In the genomic region with DNA sequence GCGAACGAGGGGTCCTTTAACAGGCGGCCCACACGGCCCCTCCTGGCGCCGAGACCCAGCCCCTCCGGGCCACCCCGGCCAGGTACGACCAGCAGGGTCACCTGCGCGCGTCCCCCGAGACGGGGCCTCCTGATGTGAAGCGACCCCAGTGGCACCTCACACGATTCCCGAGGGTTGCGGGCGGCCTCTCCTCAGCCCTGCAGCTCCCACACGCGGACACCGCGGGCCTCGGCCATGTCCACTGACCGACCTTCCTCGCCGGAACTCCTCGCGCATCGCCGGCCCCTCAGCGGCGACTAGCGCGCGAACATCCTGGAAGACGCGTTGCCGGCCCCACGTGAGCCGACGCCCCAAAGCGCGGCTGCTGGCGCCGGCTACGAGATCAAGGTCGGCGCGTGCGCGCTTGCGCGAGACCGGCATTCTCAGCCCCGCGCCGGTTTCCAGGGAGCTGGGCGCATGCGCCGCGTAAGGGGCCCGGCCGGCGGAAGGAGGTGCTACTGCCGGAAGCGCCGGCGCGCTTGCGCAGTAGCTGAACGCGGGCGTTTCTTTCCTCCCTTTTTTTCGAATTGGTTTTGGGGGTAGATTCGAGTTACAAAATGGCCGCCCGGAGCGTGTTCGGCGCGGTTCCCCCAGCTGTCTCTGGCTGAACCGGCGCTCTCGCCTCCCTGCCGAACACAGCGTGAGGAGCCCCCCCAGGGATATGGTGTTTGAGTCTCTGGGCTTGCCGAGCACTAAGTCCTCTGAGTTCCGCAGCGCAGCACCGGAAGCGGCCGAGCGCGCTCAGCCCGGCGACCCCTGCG, we compare ENCODE assay signal across 8 cellular contexts. TPM values are rescaled to one million over a fixed set of nuclear protein-coding genes. Genes with fewer than 3 reads are reported as not detected.
DNase-seq lines count a peak whose midpoint lies in the region; ATAC-seq lines count a peak whose summit lies in the region.

Gene NUP50, plus strand, starts transcription at position 509 of the 800 bp plus-strand sequence. CDS start 4,253 bp downstream, outside the sequence.

- peaks cover 29% of the 10 kb centered on the region for H3K36me3 ChIP-seq in BLaER1

- peak within 1 kb of the TSS; percentile 100 for H3K4me3 Mint-ChIP-seq in activated CD4-positive, alpha-beta T cell treated with anti-CD3 and anti-CD28 coated beads, Interleukin-2, amount 10 ng/mL, durations not matched to agents 24 days and 14 days

- peak within 1 kb of the TSS; percentile 98 for H3K4me2 ChIP-seq in BLaER1

- peak within 1 kb of the TSS; percentile 95 for H3K4me3 ChIP-seq in BLaER1

- H3K27me3 Mint-ChIP-seq in activated CD4-positive, alpha-beta T cell treated with anti-CD3 and anti-CD28 coated beads, Interleukin-2, amount 10 ng/mL, durations not matched to agents 24 days and 14 days: no peaks in the 10 kb centered on the region

- H3K27me3 ChIP-seq in BLaER1: no peaks in the 10 kb centered on the region

- peak within 1 kb of the TSS; percentile 96 for H3K9ac ChIP-seq in BLaER1

- H3K27ac ChIP-seq in BLaER1: peak within 1 kb of the TSS; percentile 96

- H3K27ac Mint-ChIP-seq in activated CD4-positive, alpha-beta T cell treated with anti-CD3 and anti-CD28 coated beads, Interleukin-2, amount 10 ng/mL, durations not matched to agents 24 days and 14 days: peak within 1 kb of the TSS; percentile 95

- no peaks in the 10 kb centered on the region for H3K9me3 ChIP-seq in BLaER1

- intact Hi-C loops in activated CD4-positive, alpha-beta T cell treated with anti-CD3 and anti-CD28 coated beads, Interleukin-2, amount 10 ng/mL, durations not matched to agents 24 days and 14 days (cut with micrococcal nuclease): no loop called here

- DNase-seq in GM19240 (ENCODE audit: insufficient read length, low spot score): peak; percentile 88
- peak; percentile 80 for DNase-seq in NCI-H526 treated with DMSO at 0.1 percent for 48 hours (lab: John Stamatoyannopoulos, UW)
- peak; percentile 99 for DNase-seq in activated CD4-positive, alpha-beta T cell treated with anti-CD3 and anti-CD28 coated beads, Interleukin-2, amount 10 ng/mL, durations not matched to agents 24 days and 14 days
- peak; percentile 44 for DNase-seq in cortex of kidney (lab: John Stamatoyannopoulos, UW)
- DNase-seq in left lobe of liver (ENCODE audit: low spot score): peak; percentile 97
- DNase-seq in stimulated activated CD4-positive, alpha-beta T cell treated with anti-CD3 and anti-CD28 coated beads, Interleukin-2, amount 100 ng/mL, for 4 hours (ENCODE audit: low read depth): peak; percentile 95

- peaks cover 40% of the 10 kb centered on the region for H4K20me1 ChIP-seq in BLaER1

- peaks cover 62% of the 10 kb centered on the region for H3K4me1 ChIP-seq in BLaER1

- peaks cover 45% of the 10 kb centered on the region for H3K36me3 Mint-ChIP-seq in activated CD4-positive, alpha-beta T cell treated with anti-CD3 and anti-CD28 coated beads, Interleukin-2, amount 10 ng/mL, durations not matched to agents 24 days and 14 days (ENCODE audit: low read depth)

- peaks cover 49% of the 10 kb centered on the region for H3K4me1 Mint-ChIP-seq in activated CD4-positive, alpha-beta T cell treated with anti-CD3 and anti-CD28 coated beads, Interleukin-2, amount 10 ng/mL, durations not matched to agents 24 days and 14 days

- H3K9me3 Mint-ChIP-seq in activated CD4-positive, alpha-beta T cell treated with anti-CD3 and anti-CD28 coated beads, Interleukin-2, amount 10 ng/mL, durations not matched to agents 24 days and 14 days: no peaks in the 10 kb centered on the region

- ATAC-seq in HG03460 (IDR thresholded peaks at IDR 0.05; ENCODE audit: unreplicated experiment) (peak; percentile 76), left lobe of liver (peak; percentile 79)

RNA-seq across cellular contexts. Expression of gene NUP50, which starts in this region (rescaled TPM):
- total RNA-seq in activated CD4-positive, alpha-beta T cell treated with anti-CD3 and anti-CD28 coated beads, Interleukin-2, amount 10 ng/mL, durations not matched to agents 24 days and 14 days: 167 and 168 TPM in 2 replicates
- total RNA-seq in left lobe of liver: 31.7 TPM

Comparison
In these comparisons a context has a peak if more than half of its experiments do, and no peak if none do; other contexts are left out.
1. Peak in every context shown above with its lines: DNase-seq, ATAC-seq, H3K4me3 ChIP-seq and H3K27ac ChIP-seq.
2. DNase-seq: peak in every context shown above with its lines; median percentile 99 in activated CD4-positive, alpha-beta T cell treated with anti-CD3 and anti-CD28 coated beads, Interleukin-2, amount 10 ng/mL, durations not matched to agents 24 days and 14 days; 97 in left lobe of liver; 95 in stimulated activated CD4-positive, alpha-beta T cell treated with anti-CD3 and anti-CD28 coated beads, Interleukin-2, amount 100 ng/mL, for 4 hours; 88 in GM19240; 80 in NCI-H526 treated with DMSO at 0.1 percent for 48 hours; 44 in cortex of kidney.